In genomic region chr6:144214029-144214428, GRCh38 we compare ENCODE assay signal across 24 cellular contexts.
DNase-seq lines count a peak whose midpoint lies in the region; ATAC-seq and TF ChIP-seq lines count a peak whose summit lies in the region.
"Had no signal": no experiment of that assay in that cellular context is flagged by ENCODE, and none has a peak within 500 bp of the region (broad histone marks: within the 10 kb centered on the region; RNA-seq: fewer than 3 reads in every experiment).

No MANE protein-coding gene starts in this region.

- no peaks in the 10 kb centered on the region for H3K27me3 ChIP-seq in aorta (ENCODE audit: control insufficient read depth in 1 of 2, insufficient read depth in 2 of 2, low read length in 1 of 2)
- H3K27me3 ChIP-seq: SJSA1 had no signal

- H3K27me3 Mint-ChIP-seq in activated naive CD8-positive, alpha-beta T cell: no peaks in the 10 kb centered on the region
- H3K27me3 Mint-ChIP-seq in activated naive CD8-positive, alpha-beta T cell treated with anti-CD3 and anti-CD28 coated beads for 36 hours: peaks cover 14% of the 10 kb centered on the region
- peaks cover 14% of the 10 kb centered on the region for H3K27me3 Mint-ChIP-seq in neural crest cell (ENCODE audit: low read depth)

- no peaks in the 10 kb centered on the region for H3K4me1 ChIP-seq in aorta (ENCODE audit: control insufficient read depth in 1 of 2, insufficient read depth in 2 of 2, low read length in 2 of 2)

- ATAC-seq in activated naive CD4-positive, alpha-beta T cell treated with anti-CD3 and anti-CD28 coated beads, Interleukin-2, amount 50 U/mL, for 72 hours: no peak
- no peak for ATAC-seq in aorta (ENCODE audit: low FRiP score)
- no peak for ATAC-seq in GM18873 (IDR thresholded peaks at IDR 0.05; ENCODE audit: low FRiP score, unreplicated experiment)
- ATAC-seq: A549, GM23338 had no signal

- no peaks in the 10 kb centered on the region for H3K36me3 ChIP-seq in aorta (ENCODE audit: control insufficient read depth in 1 of 2, insufficient read depth in 2 of 2, low read length in 1 of 2)
- H3K36me3 ChIP-seq: HAP-1, SJSA1 had no signal

- H3K4me3 ChIP-seq in aorta (ENCODE audit: low read length in 2 of 2): no peak overlapping the region
- H3K4me3 ChIP-seq: A549, GM23338, HAP-1, SJSA1 had no signal

- peaks cover 38% of the 10 kb centered on the region for H3K4me1 Mint-ChIP-seq in activated naive CD8-positive, alpha-beta T cell (ENCODE audit: low read depth)
- H3K4me1 Mint-ChIP-seq in activated naive CD8-positive, alpha-beta T cell treated with anti-CD3 and anti-CD28 coated beads for 36 hours: peaks cover 33% of the 10 kb centered on the region
- peaks cover 32% of the 10 kb centered on the region for H3K4me1 Mint-ChIP-seq in neural crest cell

- H3K9me3 Mint-ChIP-seq in activated naive CD8-positive, alpha-beta T cell (ENCODE audit: low read depth): no peaks in the 10 kb centered on the region
- peaks cover 8% of the 10 kb centered on the region for H3K9me3 Mint-ChIP-seq in activated naive CD8-positive, alpha-beta T cell treated with anti-CD3 and anti-CD28 coated beads for 36 hours
- H3K9me3 Mint-ChIP-seq in neural crest cell: peaks cover 3% of the 10 kb centered on the region
- peaks cover 0 to 4% of the 10 kb centered on the region in 2 donors for H3K9me3 Mint-ChIP-seq in activated naive CD4-positive, alpha-beta T cell treated with anti-CD3 and anti-CD28 coated beads, Interleukin-2, amount 50 U/mL, for 72 hours

- 98 to 100% methylated on average over 2 of the region's 2 CpGs for WGBS in aorta, 2 donors

- no peaks in the 10 kb centered on the region for H3K9me3 ChIP-seq in aorta (ENCODE audit: control insufficient read depth, low read length)
- H3K9me3 ChIP-seq: HAP-1, SJSA1 had no signal

- peak overlapping the region; percentile 1 for H3K27ac Mint-ChIP-seq in activated naive CD8-positive, alpha-beta T cell
- no peak overlapping the region for H3K27ac Mint-ChIP-seq in activated naive CD8-positive, alpha-beta T cell treated with anti-CD3 and anti-CD28 coated beads for 36 hours
- H3K27ac Mint-ChIP-seq in neural crest cell (ENCODE audit: unreplicated experiment): no peak overlapping the region
- no peak overlapping the region for H3K27ac Mint-ChIP-seq in activated naive CD4-positive, alpha-beta T cell treated with anti-CD3 and anti-CD28 coated beads, Interleukin-2, amount 50 U/mL, for 72 hours
- H3K27ac Mint-ChIP-seq: GM23338 had no signal

- no peak overlapping the region for H3K4me3 Mint-ChIP-seq in activated naive CD8-positive, alpha-beta T cell
- H3K4me3 Mint-ChIP-seq in activated naive CD8-positive, alpha-beta T cell treated with anti-CD3 and anti-CD28 coated beads for 36 hours: no peak overlapping the region
- H3K4me3 Mint-ChIP-seq in neural crest cell: peak overlapping the region; percentile 54
- H3K4me3 Mint-ChIP-seq: GM23338 had no signal

- no peak for TF ChIP-seq CTCF in neural crest cell (conservative IDR thresholded peaks at IDR 0.05)

- intact Hi-C loops in aorta (cut with DNase I): no loop called here

- no peak overlapping the region for H3K27ac ChIP-seq in aorta (ENCODE audit: low read depth in 1 of 2, low read length in 2 of 2)
- H3K27ac ChIP-seq: A549, SJSA1 had no signal

- H3K36me3 Mint-ChIP-seq in activated naive CD8-positive, alpha-beta T cell: no peaks in the 10 kb centered on the region
- peaks cover 2% of the 10 kb centered on the region for H3K36me3 Mint-ChIP-seq in activated naive CD8-positive, alpha-beta T cell treated with anti-CD3 and anti-CD28 coated beads for 36 hours
- peaks cover 3% of the 10 kb centered on the region for H3K36me3 Mint-ChIP-seq in neural crest cell (ENCODE audit: low read depth)
- H3K36me3 Mint-ChIP-seq in activated naive CD4-positive, alpha-beta T cell treated with anti-CD3 and anti-CD28 coated beads, Interleukin-2, amount 50 U/mL, for 72 hours: peaks cover 6 to 9% of the 10 kb centered on the region in 2 donors

- no peak for DNase-seq in activated naive CD8-positive, alpha-beta T cell treated with anti-CD3 and anti-CD28 coated beads for 36 hours
- DNase-seq in NCI-H69 (lab: John Stamatoyannopoulos, UW) (peak; percentile 6), neural crest cell (ENCODE audit: low read depth, low spot score) (no peak), aorta (no peak)
- no peak for DNase-seq in activated naive CD4-positive, alpha-beta T cell treated with anti-CD3 and anti-CD28 coated beads, Interleukin-2, amount 50 U/mL, for 72 hours (ENCODE audit: low spot score in 2 of 2)
- DNase-seq: AML-193; C1 segment of cervical spinal cord; Calu3; CD8-positive, alpha-beta memory T cell; NCI-H1092; NCI-H1436 treated with DMSO at 0.1 percent for 48 hours; NCI-H187 treated with DMSO at 0.1 percent for 48 hours; NCI-H2107; NCI-H446 treated with DMSO at 0.1 percent for 48 hours; NCI-H526; Right ventricle myocardium superior; RPMI8226; T-helper 1 cell had no signal
